In the genomic region with DNA sequence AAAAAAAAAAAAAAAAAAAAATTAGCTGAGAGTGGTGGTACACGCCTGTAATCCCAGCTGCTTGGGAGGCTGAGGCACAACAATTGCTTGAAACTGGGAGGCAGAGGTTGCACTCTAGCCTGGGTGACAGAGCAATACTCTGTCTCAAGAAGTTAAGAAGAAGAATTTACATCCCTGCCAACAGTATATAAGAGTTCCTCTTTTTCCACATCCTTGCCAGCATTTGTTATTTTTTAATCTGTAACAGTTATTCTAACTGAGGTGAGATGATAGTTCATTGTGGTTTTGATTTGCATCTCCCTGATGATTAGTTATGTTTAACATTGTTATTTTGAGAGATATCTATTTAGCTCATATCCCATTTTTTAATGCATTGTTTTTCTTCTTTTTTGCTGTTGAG, we compare ENCODE assay signal across 17 cellular contexts.
"Had no signal": no experiment of that assay in that cellular context is flagged by ENCODE, and none has a peak within 500 bp of the region (broad histone marks: within the 10 kb centered on the region; RNA-seq: fewer than 3 reads in every experiment).

No MANE protein-coding gene starts in this region.

- H3K9me3 ChIP-seq: adrenal gland, testis had no signal

- H3K27ac ChIP-seq: adrenal gland, breast epithelium, parathyroid adenoma, testis had no signal

- H3K4me3 Mint-ChIP-seq: activated CD4-positive, alpha-beta T cell treated with anti-CD3 and anti-CD28 coated beads, Interleukin-2, amount 10 ng/mL, durations not matched to agents 7 days and 5 days; activated T-cell treated with anti-CD3 and anti-CD28 coated beads, Interleukin-2, amount 50 U/mL, for 72 hours; mesothelial cell of epicardium; natural killer cell treated with Interleukin-12 subunit alpha and Interleukin-12 subunit beta and Interleukin-15 and Interleukin-18, amount 100 ng/mL, for 72 hours; stimulated activated memory B cell treated with anti-CD40 and anti-IgM and Interleukin-4, amounts not matched to agents 10 μg/mL and 1 μg/mL and 100 μg/mL, for 72 hours; type B pancreatic cell had no signal

- H3K9me3 Mint-ChIP-seq: type B pancreatic cell had no signal

- H3K36me3 ChIP-seq: breast epithelium had no signal

- H3K4me1 ChIP-seq: adrenal gland, breast epithelium, parathyroid adenoma, testis had no signal

- H2AFZ ChIP-seq: parathyroid adenoma had no signal

- H3K4me3 ChIP-seq: adrenal gland, breast epithelium, lung, testis had no signal

- H3K27me3 ChIP-seq: adrenal gland, breast epithelium, testis had no signal

- H3K27ac Mint-ChIP-seq: activated CD4-positive, alpha-beta T cell treated with anti-CD3 and anti-CD28 coated beads, Interleukin-2, amount 10 ng/mL, durations not matched to agents 7 days and 5 days; activated naive CD4-positive, alpha-beta T cell treated with anti-CD3 and anti-CD28 coated beads, Interleukin-2, amount 50 U/mL, for 72 hours; activated T-cell treated with anti-CD3 and anti-CD28 coated beads, Interleukin-2, amount 50 U/mL, for 72 hours; mesothelial cell of epicardium; natural killer cell treated with Interleukin-12 subunit alpha and Interleukin-12 subunit beta and Interleukin-15 and Interleukin-18, amount 100 ng/mL, for 72 hours; stimulated activated memory B cell treated with anti-CD40 and anti-IgM and Interleukin-4, amounts not matched to agents 10 μg/mL and 1 μg/mL and 100 μg/mL, for 72 hours; type B pancreatic cell had no signal

- H3K4me1 Mint-ChIP-seq: mesothelial cell of epicardium had no signal

- DNase-seq: activated CD4-positive, alpha-beta T cell treated with anti-CD3 and anti-CD28 coated beads, Interleukin-2, amount 10 ng/mL, durations not matched to agents 7 days and 5 days; activated effector memory CD4-positive, alpha-beta T cell treated with anti-CD3 and anti-CD28 coated beads, Interleukin-2, amount 50 U/mL, for 16 hours; activated T-cell treated with anti-CD3 and anti-CD28 coated beads, Interleukin-2, amount 50 U/mL, for 72 hours; adrenal gland; cortex of kidney; erythroblast; kidney; stimulated activated CD4-positive, alpha-beta T cell treated with anti-CD3 and anti-CD28 coated beads, Interleukin-4, amount 100 ng/mL, for 4 hours; testis had no signal

- H3K27me3 Mint-ChIP-seq: activated CD4-positive, alpha-beta T cell treated with anti-CD3 and anti-CD28 coated beads, Interleukin-2, amount 10 ng/mL, durations not matched to agents 7 days and 5 days; natural killer cell treated with Interleukin-12 subunit alpha and Interleukin-12 subunit beta and Interleukin-15 and Interleukin-18, amount 100 ng/mL, for 72 hours; stimulated activated memory B cell treated with anti-CD40 and anti-IgM and Interleukin-4, amounts not matched to agents 10 μg/mL and 1 μg/mL and 100 μg/mL, for 72 hours; type B pancreatic cell had no signal

- H3K79me2 ChIP-seq: parathyroid adenoma had no signal
